ENCODE assay signal across 8 cellular contexts in genomic region chr7:134174797-134175261, GRCh38. TPM values are rescaled to one million over a fixed set of nuclear protein-coding genes. Genes with fewer than 3 reads are reported as not detected.
A peak's percentile ranks its signal among the peaks of the same experiment; 100 is the strongest.
DNase-seq lines count a peak whose midpoint lies in the region; ATAC-seq and TF ChIP-seq lines count a peak whose summit lies in the region.

No MANE protein-coding gene starts in this region.

- peak overlapping the region in 1 of 5 donors; percentile 32 for H3K27ac ChIP-seq in adrenal gland
- H3K27ac ChIP-seq in naive thymus-derived CD4-positive, alpha-beta T cell (ENCODE audit: low read depth, low read length) = no peak overlapping the region

- no peak for TF ChIP-seq POLR2A in adrenal gland (IDR thresholded peaks at IDR 0.05)

- H3K9me3 Mint-ChIP-seq in naive thymus-derived CD4-positive, alpha-beta T cell = peaks cover 0 to 2% (median 0%) of the 10 kb centered on the region in 11 donors
- no peaks in the 10 kb centered on the region for H3K9me3 Mint-ChIP-seq in WTC11

- H3K36me3 Mint-ChIP-seq in naive thymus-derived CD4-positive, alpha-beta T cell = no peaks in the 10 kb centered on the region
- no peaks in the 10 kb centered on the region for H3K36me3 Mint-ChIP-seq in WTC11

- CTCF ChIA-PET in naive thymus-derived CD4-positive, alpha-beta T cell (lab: Charles Lee) = no interaction called here
- CTCF ChIA-PET in WTC11 (lab: Charles Lee) = no interaction called here

- 28 to 46% (median 36%) methylated on average over 2 of the region's 2 CpGs for WGBS in adrenal gland, 4 donors

- no peaks in the 10 kb centered on the region for H3K36me3 ChIP-seq in adrenal gland (replicated peaks in 1 of 2)
- no peaks in the 10 kb centered on the region for H3K36me3 ChIP-seq in naive thymus-derived CD4-positive, alpha-beta T cell (ENCODE audit: control insufficient read depth in 2 of 3, insufficient read depth in 3 of 3, low read length in 3 of 3)

- intact Hi-C loops in adrenal gland (cut with DNase I) = no loop called here
- intact Hi-C loops in naive thymus-derived CD4-positive, alpha-beta T cell (cut with micrococcal nuclease) = no loop called here

- H3K4me1 Mint-ChIP-seq in naive thymus-derived CD4-positive, alpha-beta T cell = peaks cover 0 to 7% (median 0%) of the 10 kb centered on the region in 7 donors
- H3K4me1 Mint-ChIP-seq in WTC11 = peaks cover 5% of the 10 kb centered on the region

- H3K27me3 Mint-ChIP-seq in naive thymus-derived CD4-positive, alpha-beta T cell = peaks cover 0 to 9% (median 0%) of the 10 kb centered on the region in 5 donors
- H3K27me3 Mint-ChIP-seq in WTC11 (ENCODE audit: low read depth) = no peaks in the 10 kb centered on the region

- peak; percentile 97 for ATAC-seq in GM21529 (IDR thresholded peaks at IDR 0.05; ENCODE audit: unreplicated experiment)
- ATAC-seq in naive thymus-derived CD4-positive, alpha-beta T cell = peak; percentile 90
- ATAC-seq in WTC11 = no peak

- no peaks in the 10 kb centered on the region for H3K27me3 ChIP-seq in adrenal gland
- no peaks in the 10 kb centered on the region for H3K27me3 ChIP-seq in naive thymus-derived CD4-positive, alpha-beta T cell (ENCODE audit: control insufficient read depth in 2 of 2, insufficient read depth in 2 of 2, low read length in 2 of 2)

- H3K4me1 ChIP-seq in adrenal gland (replicated peaks in 1 of 2) = peaks cover 0 to 13% of the 10 kb centered on the region in 2 donors
- H3K4me1 ChIP-seq in naive thymus-derived CD4-positive, alpha-beta T cell (ENCODE audit: control insufficient read depth in 2 of 2, insufficient read depth in 2 of 2, low read length in 2 of 2) = no peaks in the 10 kb centered on the region

- no peak overlapping the region for H3K27ac Mint-ChIP-seq in naive thymus-derived CD4-positive, alpha-beta T cell
- no peak overlapping the region for H3K27ac Mint-ChIP-seq in WTC11

- H3K4me3 ChIP-seq in adrenal gland = no peak overlapping the region
- H3K4me3 ChIP-seq in naive thymus-derived CD4-positive, alpha-beta T cell (ENCODE audit: low read length) = no peak overlapping the region

- POLR2A ChIA-PET in naive thymus-derived CD4-positive, alpha-beta T cell (lab: Charles Lee) = no interaction called here
- POLR2A ChIA-PET in WTC11 (lab: Charles Lee) = no interaction called here

- peak; percentile 57 for DNase-seq in GM04503 (ENCODE audit: low read depth)
- DNase-seq in HS-5 (ENCODE audit: low read depth) = peak; percentile 70
- DNase-seq in adrenal gland = peak in 6 of 7 donors; percentile 22 to 65 (median 47)
- DNase-seq in naive thymus-derived CD4-positive, alpha-beta T cell = no peak
- no peak for DNase-seq in ecto neural progenitor cell (ENCODE audit: low spot score)
- no peak for DNase-seq in WTC11 (ENCODE audit: low spot score)
- DNase-seq in amygdala (lab: John Stamatoyannopoulos, UW) = no peak

- H3K9me3 ChIP-seq in adrenal gland (replicated peaks in 1 of 3) = no peaks in the 10 kb centered on the region
- no peaks in the 10 kb centered on the region for H3K9me3 ChIP-seq in naive thymus-derived CD4-positive, alpha-beta T cell (ENCODE audit: control insufficient read depth in 2 of 3, low read length in 3 of 3)

- H3K4me3 Mint-ChIP-seq in naive thymus-derived CD4-positive, alpha-beta T cell = no peak overlapping the region
- no peak overlapping the region for H3K4me3 Mint-ChIP-seq in WTC11

- TF ChIP-seq CTCF in adrenal gland (IDR thresholded peaks at IDR 0.05) (no peak), WTC11 (IDR thresholded peaks at IDR 0.05) (no peak)

TF ChIP-seq in WTC11, 78 proteins besides CTCF, POLR2A, EP300 and RAD21:
- TF ChIP-seq ZNF232 (CRISPR knock-in tag; IDR thresholded peaks at IDR 0.05) = no peak
- no peak for TF ChIP-seq AR (CRISPR knock-in tag; IDR thresholded peaks at IDR 0.05)
- no peak for TF ChIP-seq ZNF317 (CRISPR knock-in tag; IDR thresholded peaks at IDR 0.05; ENCODE audit: borderline replicate concordance, low read depth)
- TF ChIP-seq ZNF416 (CRISPR knock-in tag; IDR thresholded peaks at IDR 0.05) = no peak
TF ChIP-seq in WTC11: peak in this region for 0.

RNA-seq across cellular contexts. Expression of gene LRGUK, which starts 47.7 kb away (rescaled TPM):
- total RNA-seq in adrenal gland (1 to 10 TPM in 1 of 8 donors, under 1 TPM in 7; 0.14 to 1.4 (median 0.53) TPM), WTC11 (2021) (1.9 to 3.0 TPM (median 2.7 TPM) in 3 replicates)
- polyA plus RNA-seq in adrenal gland = 1 to 10 TPM in 1 of 3 donors, under 1 TPM in 2; 0.24 to 1.4 (median 0.26) TPM
- 1 to 10 TPM in 1 of 5 experiments, under 1 TPM in 4; 0.22 to 1.0 (median 0.43) TPM for total RNA-seq in naive thymus-derived CD4-positive, alpha-beta T cell
- under 1 TPM in 1 of 2 donors, not detected in 1; 0.30 TPM for polyA plus RNA-seq in naive thymus-derived CD4-positive, alpha-beta T cell

Comparison
In these comparisons a context has a peak if more than half of its experiments do, and no peak if none do; other contexts are left out.
1. DNase-seq: peak in GM04503 (single experiment), HS-5 (single experiment) and adrenal gland (6 of 7); none in naive thymus-derived CD4-positive, alpha-beta T cell (0 of 9), ecto neural progenitor cell (single experiment), WTC11 (single experiment) and amygdala (0 of 56).